Comparison of ENCODE assay signal across 18 cellular contexts in the genomic region with DNA sequence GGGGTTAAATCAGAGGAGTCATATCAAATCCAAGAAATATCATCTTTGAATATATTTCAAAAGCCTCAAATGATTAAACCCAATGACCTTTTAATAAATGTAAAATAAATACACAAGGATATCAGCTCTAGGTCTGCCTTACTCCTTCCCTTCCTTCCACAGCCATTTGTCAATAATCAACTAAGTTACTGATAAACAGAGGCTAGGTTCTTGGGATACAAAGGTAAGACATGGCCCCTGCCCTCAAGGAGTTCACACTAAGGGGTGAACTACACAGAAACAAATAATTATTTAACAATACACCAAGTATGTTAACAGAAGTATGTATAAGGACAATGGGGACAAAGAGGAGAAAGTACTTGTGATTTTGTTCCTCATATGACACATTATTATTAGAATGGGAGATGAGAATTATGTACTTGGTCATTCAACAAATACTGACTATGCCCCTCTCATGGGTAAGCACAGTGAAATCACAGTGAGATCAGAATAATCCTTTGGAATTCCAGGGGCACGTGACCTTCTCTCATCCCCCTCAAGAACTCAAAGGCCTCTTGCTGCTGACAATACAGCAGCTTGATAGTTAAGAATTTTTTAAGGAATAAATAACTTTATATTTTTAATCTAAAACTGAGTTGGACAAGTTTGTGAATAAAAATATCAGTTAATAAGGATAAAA. TPM values are rescaled to one million over a fixed set of nuclear protein-coding genes. Genes with fewer than 3 reads are reported as not detected.
DNase-seq lines count a peak whose midpoint lies in the region; ATAC-seq, FAIRE-seq and TF ChIP-seq lines count a peak whose summit lies in the region.
"Had no signal": no experiment of that assay in that cellular context is flagged by ENCODE, and none has a peak within 500 bp of the region (broad histone marks: within the 10 kb centered on the region; RNA-seq: fewer than 3 reads in every experiment).

No MANE protein-coding gene starts in this region.

- CTCF ChIA-PET in A549 (lab: Yijun Ruan, JAX) (no interaction called here), HepG2 (lab: Yijun Ruan, JAX; ENCODE audit: low intra/inter-chr PET ratio, low total read pairs) (no interaction called here)

- H3K14ac ChIP-seq in neuronal stem cell (ENCODE audit: low read length): no peak overlapping the region

- H3K9ac ChIP-seq in NT2/D1 (ENCODE audit: insufficient read length, low read depth) (no peak overlapping the region), HepG2 (ENCODE audit: insufficient read depth, low read depth, low read length) (no peak overlapping the region), neuronal stem cell (ENCODE audit: low read depth, low read length, poor library complexity) (no peak overlapping the region), smooth muscle cell (ENCODE audit: low read depth) (no peak overlapping the region)
- H3K9ac ChIP-seq: BLaER1 had no signal

- H3K79me2 ChIP-seq in HepG2 (ENCODE audit: insufficient read depth, low read length) (no peaks in the 10 kb centered on the region), smooth muscle cell (ENCODE audit: low read depth) (no peaks in the 10 kb centered on the region)

- ATAC-seq in A549 (peak; percentile 67 to 79; a peak in 5 of 6 replicates), HepG2 (no peak), T-helper 17 cell (no peak)

- H2BK12ac ChIP-seq in neuronal stem cell (ENCODE audit: low read length): no peak overlapping the region

- no peak overlapping the region for H2AFZ ChIP-seq in HepG2 (ENCODE audit: low read length)
- H2AFZ ChIP-seq in neuronal stem cell (ENCODE audit: low read length): no peak overlapping the region
- no peak overlapping the region for H2AFZ ChIP-seq in smooth muscle cell (ENCODE audit: low read depth)
- H2AFZ ChIP-seq: PC-9 had no signal

- no peak overlapping the region for H3K4me3 ChIP-seq in A549
- no peak overlapping the region for H3K4me3 ChIP-seq in NT2/D1 (ENCODE audit: insufficient read length, low read depth)
- H3K4me3 ChIP-seq in HepG2 (replicated peaks in 1 of 3; ENCODE audit: insufficient read depth in 1 of 3, low read depth in 2 of 3, low read length in 3 of 3): no peak overlapping the region
- H3K4me3 ChIP-seq in neuronal stem cell (ENCODE audit: low read length in 2 of 2): no peak overlapping the region
- H3K4me3 ChIP-seq in smooth muscle cell: no peak overlapping the region
- H3K4me3 ChIP-seq: BLaER1, PC-9 had no signal

- no peak overlapping the region for H3K4me3 Mint-ChIP-seq in T-helper 17 cell
- H3K4me3 Mint-ChIP-seq: CD8-positive, alpha-beta memory T cell had no signal

- H4K20me1 ChIP-seq in HepG2 (ENCODE audit: insufficient read depth, low read length) (no peaks in the 10 kb centered on the region), smooth muscle cell (ENCODE audit: low read depth) (no peaks in the 10 kb centered on the region)
- H4K20me1 ChIP-seq: BLaER1 had no signal

- no peak overlapping the region for H3K18ac ChIP-seq in neuronal stem cell (ENCODE audit: low read length)

- TF ChIP-seq POLR2A in A549 (IDR thresholded peaks at IDR 0.05; ENCODE audit: low read length) (no peak), HepG2 (IDR thresholded peaks at IDR 0.05; ENCODE audit: insufficient read depth in 1 of 2, low read depth in 2 of 2, low read length in 2 of 2) (no peak)

- TF ChIP-seq CTCF in A549 (IDR thresholded peaks at IDR 0.05) (no peak), HepG2 (CRISPR knock-in tag; IDR thresholded peaks at IDR 0.05) (no peak), smooth muscle cell (IDR thresholded peaks at IDR 0.05; ENCODE audit: borderline replicate concordance, insufficient read depth, poor library complexity, severe bottlenecking) (no peak)

- no peak overlapping the region for H2BK15ac ChIP-seq in neuronal stem cell (ENCODE audit: low read length)

- no peaks in the 10 kb centered on the region for H3K27me3 Mint-ChIP-seq in T-helper 17 cell
- H3K27me3 Mint-ChIP-seq: CD8-positive, alpha-beta memory T cell had no signal

- H3K27ac ChIP-seq in A549 (peak overlapping the region; percentile 89 to 95), HepG2 (ENCODE audit: extremely low read length, insufficient read depth, low read length) (peak overlapping the region; percentile 95), neuronal stem cell (replicated peaks; ENCODE audit: low read length) (no peak overlapping the region), smooth muscle cell (ENCODE audit: low read depth) (no peak overlapping the region)
- H3K27ac ChIP-seq: BLaER1, PC-9 had no signal

- BruUV-seq in HepG2 (replicated peaks; lab: Mats Ljungman, UMichigan): no TSS peak

- H3K27me3 ChIP-seq in NT2/D1 (ENCODE audit: insufficient read depth, insufficient read length) (no peaks in the 10 kb centered on the region), HepG2 (ENCODE audit: control insufficient read depth in 1 of 2, insufficient read depth in 2 of 2, low read length in 2 of 2) (no peaks in the 10 kb centered on the region), neuronal stem cell (ENCODE audit: control insufficient read depth in 3 of 3, insufficient read depth in 3 of 3, low read depth in 1 of 3, low read length in 3 of 3) (no peaks in the 10 kb centered on the region), smooth muscle cell (ENCODE audit: low read depth) (no peaks in the 10 kb centered on the region)
- H3K27me3 ChIP-seq: BLaER1 had no signal

- peak in 1 of 2 experiments; percentile 29; a peak in 1 of 5 replicates for TF ChIP-seq EP300 in A549 (IDR thresholded peaks at IDR 0.05)
- no peak for TF ChIP-seq EP300 in HepG2 (IDR thresholded peaks at IDR 0.05; ENCODE audit: low read depth in 2 of 2, low read length in 2 of 2)
- no peak for TF ChIP-seq EP300 in HepG2 (CRISPR knock-in tag; IDR thresholded peaks at IDR 0.05; ENCODE audit: borderline replicate concordance)

- DNase-seq in A549 (ENCODE audit: low read depth in 1 of 2, low spot score in 1 of 2) (peak; percentile 15 to 85), NT2/D1 (ENCODE audit: low read depth, low spot score) (peak; percentile 9), HepG2 (ENCODE audit: low spot score) (peak; percentile 20), neuronal stem cell (ENCODE audit: low spot score) (peak; percentile 9), A172 (ENCODE audit: low spot score) (no peak), T-helper 17 cell (no peak), smooth muscle cell (lab: John Stamatoyannopoulos, UW; ENCODE audit: unreplicated experiment) (no peak), T1000 (lab: John Stamatoyannopoulos, UW) (no peak)
- DNase-seq: CD8-positive, alpha-beta memory T cell; HCEC 1CT; KBM-7; NCI-H1105; NCI-H510A treated with DMSO at 0.1 percent for 48 hours; NCI-H774; PC-9 had no signal

- peaks cover 3% of the 10 kb centered on the region for H3K4me1 Mint-ChIP-seq in T-helper 17 cell
- H3K4me1 Mint-ChIP-seq: CD8-positive, alpha-beta memory T cell had no signal

- no peak overlapping the region for H2BK5ac ChIP-seq in neuronal stem cell (ENCODE audit: low read length)

- H2AK5ac ChIP-seq in neuronal stem cell (ENCODE audit: low read depth, low read length): no peak overlapping the region

- WGBS in A549 (ENCODE audit: missing lambda C conversion rate): 10% methylated on average over 1 of the region's 1 CpG
- 94% methylated on average over 1 of the region's 1 CpG for WGBS in HepG2 (ENCODE audit: low lambda C conversion rate)
- no CpG with 5 or more reads among the region's 1 CpG for WGBS in neuronal stem cell (ENCODE audit: extremely low coverage in 2 of 2, insufficient read length in 2 of 2, insufficient replicate concordance in 1 of 2), 2 donors
- WGBS in smooth muscle cell (ENCODE audit: low lambda C conversion rate): 67% methylated on average over 1 of the region's 1 CpG

- no peak overlapping the region for H3K23ac ChIP-seq in neuronal stem cell (ENCODE audit: low read depth, low read length, poor library complexity)

- peak overlapping the region; percentile 62 for H3K4me2 ChIP-seq in A549
- H3K4me2 ChIP-seq in HepG2 (ENCODE audit: low read depth, low read length): 0 out of 2 replicates have a peak overlapping the region, but pooled peaks have one; percentile 68
- H3K4me2 ChIP-seq in neuronal stem cell (ENCODE audit: insufficient read depth, low read length, poor library complexity, severe bottlenecking): no peak overlapping the region
- no peak overlapping the region for H3K4me2 ChIP-seq in smooth muscle cell
- H3K4me2 ChIP-seq: BLaER1, PC-9 had no signal

- in situ Hi-C loops in HepG2 (cut with HindIII; ENCODE audit: extremely low pct_ligation_motif_present, low pct_unique_long_range_greater_than_20kb): no loop called here

- no peak overlapping the region for H4K91ac ChIP-seq in neuronal stem cell (ENCODE audit: low read depth, low read length, poor library complexity)

- no peaks in the 10 kb centered on the region for H3K36me3 ChIP-seq in NT2/D1 (ENCODE audit: insufficient read depth, insufficient read length, low read length)
- H3K36me3 ChIP-seq in HepG2 (replicated peaks in 1 of 2; ENCODE audit: control insufficient read depth in 1 of 2, insufficient read depth in 2 of 2, low read length in 2 of 2): no peaks in the 10 kb centered on the region
- H3K36me3 ChIP-seq in neuronal stem cell (replicated peaks in 1 of 2; ENCODE audit: control insufficient read depth in 2 of 2, insufficient read depth in 2 of 2, low read length in 2 of 2): no peaks in the 10 kb centered on the region
- no peaks in the 10 kb centered on the region for H3K36me3 ChIP-seq in smooth muscle cell (ENCODE audit: low read depth)
- H3K36me3 ChIP-seq: BLaER1 had no signal

- TF ChIP-seq RAD21 in A549 (conservative IDR thresholded peaks at IDR 0.05 in 1 of 2, IDR thresholded peaks at IDR 0.05 in 1 of 2) (no peak; a peak in 2 of 5 replicates), HepG2 (CRISPR knock-in tag; IDR thresholded peaks at IDR 0.05) (no peak)

- H3F3A ChIP-seq in smooth muscle cell (ENCODE audit: low read depth): no peaks in the 10 kb centered on the region

- no peak overlapping the region for H2BK120ac ChIP-seq in neuronal stem cell (ENCODE audit: low read depth, low read length)

- H3K4me1 ChIP-seq in A549: peaks cover 62% of the 10 kb centered on the region
- no peaks in the 10 kb centered on the region for H3K4me1 ChIP-seq in NT2/D1 (ENCODE audit: insufficient read depth, insufficient read length)
- H3K4me1 ChIP-seq in HepG2 (ENCODE audit: insufficient read depth, low read length): peaks cover 96% of the 10 kb centered on the region
- peaks cover 0 to 4% of the 10 kb centered on the region in 2 donors for H3K4me1 ChIP-seq in neuronal stem cell (ENCODE audit: control insufficient read depth in 2 of 2, insufficient read depth in 1 of 2, low read depth in 1 of 2, low read length in 2 of 2)
- H3K4me1 ChIP-seq in smooth muscle cell (ENCODE audit: low read depth): no peaks in the 10 kb centered on the region
- H3K4me1 ChIP-seq: BLaER1 had no signal

- no peaks in the 10 kb centered on the region for H3K79me1 ChIP-seq in neuronal stem cell (ENCODE audit: low read depth, low read length)

- H3K36me3 Mint-ChIP-seq in T-helper 17 cell (ENCODE audit: low read depth): no peaks in the 10 kb centered on the region

- H3K27ac Mint-ChIP-seq in T-helper 17 cell: no peak overlapping the region
- H3K27ac Mint-ChIP-seq: CD8-positive, alpha-beta memory T cell had no signal

- intact Hi-C loops in HepG2 (cut with micrococcal nuclease; ENCODE audit: unreplicated experiment): loop anchor here (5.0 kb wide), 2 partner anchors 106 to 201 kb away; no protein-coding TSS in a partner anchor

- POLR2A ChIA-PET in A549 (lab: Yijun Ruan, JAX) (no interaction called here), HepG2 (lab: Yijun Ruan, JAX) (interaction anchor here (2.4 to 3.9 kb wide), 2 partner anchors 31 to 38 kb away, joined by 16 to 25 read pairs; no protein-coding TSS in a partner anchor)

- H4K8ac ChIP-seq in neuronal stem cell (ENCODE audit: low read depth, low read length): no peak overlapping the region

- no peak overlapping the region for H3K4ac ChIP-seq in neuronal stem cell (ENCODE audit: low read length)

- H3K9me3 ChIP-seq in A549 (0 out of 3 replicates have a peak, but pooled peaks cover 2% of the 10 kb centered on the region), NT2/D1 (ENCODE audit: insufficient read depth, low read length) (no peaks in the 10 kb centered on the region), HepG2 (ENCODE audit: low read length) (no peaks in the 10 kb centered on the region), neuronal stem cell (replicated peaks in 1 of 2; ENCODE audit: control insufficient read depth in 2 of 2, insufficient read depth in 1 of 2, low read depth in 1 of 2, low read length in 2 of 2) (no peaks in the 10 kb centered on the region), T-helper 17 cell (ENCODE audit: control insufficient read depth, low read length, poor library complexity, severe bottlenecking) (no peaks in the 10 kb centered on the region), smooth muscle cell (replicated peaks; ENCODE audit: low read depth) (no peaks in the 10 kb centered on the region)
- H3K9me3 ChIP-seq: BLaER1 had no signal

- FAIRE-seq in A549 (lab: Jason Lieb, UNC) (peak; percentile 18), HepG2 (lab: Jason Lieb, UNC) (no peak)
- FAIRE-seq: A204.1, G401.6 had no signal

RNA-seq across cellular contexts. Expression of a gene that starts 40.2 kb away (rescaled TPM):
- polyA plus RNA-seq in A549 (2011; rRNA removed): 323 and 377 TPM in 2 replicates
- polyA plus RNA-seq in A549 (2012; cell fraction: cytosol; rRNA removed): 74.7 and 88.8 TPM in 2 replicates
- 51.7 and 61.3 TPM in 2 replicates for polyA plus RNA-seq in A549 (2012; cell fraction: nucleus; rRNA removed)
- 215 to 313 TPM (median 303 TPM) in 3 replicates for polyA plus RNA-seq in A549 (2017; fragmentation: RNase III; extraction: RNeasy Plus Mini Kit Qiagen cat#74134 plus additional on column Dnase treatment)
- polyA minus RNA-seq in A549 (2011; rRNA and poly(A)+ RNA removed): 112 and 115 TPM in 2 replicates
- total RNA-seq in HepG2 (2016; rRNA removed; fragmentation: Illumina TruSeq; extraction: Trizol): 89.8 and 135 TPM in 2 replicates
- total RNA-seq in HepG2 (2016; cell fraction: cytosol; rRNA removed; fragmentation: Illumina TruSeq; extraction: Trizol; ENCODE audit: low read depth): 15.3 and 17.7 TPM in 2 replicates
- 83.4 and 139 TPM in 2 replicates for total RNA-seq in HepG2 (2016; cell fraction: insoluble cytoplasmic fraction; rRNA removed; fragmentation: Illumina TruSeq; extraction: Trizol)
- total RNA-seq in HepG2 (2016; cell fraction: membrane; rRNA removed; fragmentation: Illumina TruSeq; extraction: Trizol): 47.8 and 51.7 TPM in 2 replicates
- 170 and 186 TPM in 2 replicates for total RNA-seq in HepG2 (2016; cell fraction: nucleus; rRNA removed; fragmentation: Illumina TruSeq; extraction: Trizol)
- 134 TPM in 2 replicates for polyA plus RNA-seq in HepG2 (2011; rRNA removed)
- polyA plus RNA-seq in HepG2 (2011; cell fraction: cytosol; rRNA removed): 63.8 and 107 TPM in 2 replicates
- polyA plus RNA-seq in HepG2 (2011; cell fraction: nucleus; rRNA removed): 45.7 and 54.4 TPM in 2 replicates
- 194 and 216 TPM in 2 replicates for polyA plus RNA-seq in HepG2 (2012)
- 12.7 and 13.7 TPM in 2 replicates for polyA plus RNA-seq in HepG2 (2016; cell fraction: cytosol; fragmentation: Illumina TruSeq; extraction: Trizol; ENCODE audit: low read depth)
- polyA plus RNA-seq in HepG2 (2016; cell fraction: insoluble cytoplasmic fraction; fragmentation: Illumina TruSeq; extraction: Trizol; ENCODE audit: low read depth): 116 and 118 TPM in 2 replicates
- polyA plus RNA-seq in HepG2 (2016; cell fraction: membrane; fragmentation: Illumina TruSeq; extraction: Trizol; ENCODE audit: low read depth): 31.8 and 33.5 TPM in 2 replicates
- 298 and 311 TPM in 2 replicates for polyA plus RNA-seq in HepG2 (2016; cell fraction: nucleus; fragmentation: Illumina TruSeq; extraction: Trizol; ENCODE audit: insufficient read depth, low read depth)
- polyA minus RNA-seq in HepG2 (2011; rRNA and poly(A)+ RNA removed; ENCODE audit: low replicate concordance): 26.2 and 55.9 TPM in 2 replicates
- 118 and 143 TPM in 2 replicates for polyA minus RNA-seq in HepG2 (2011; cell fraction: cytosol; rRNA and poly(A)+ RNA removed)
- polyA minus RNA-seq in HepG2 (2011; cell fraction: nucleus; rRNA and poly(A)+ RNA removed): 93.7 and 117 TPM in 2 replicates
- polyA plus RNA-seq in neuronal stem cell (2013, experiment 1 of 2): 33.8 TPM
- 36.7 TPM for polyA plus RNA-seq in neuronal stem cell (2013, experiment 2 of 2)
- 44.8 and 60.1 TPM in 2 replicates for total RNA-seq in A172 (2014; rRNA removed; shearing (Covaris generic))
- 1 to 10 TPM; 3.5 to 7.1 TPM for total RNA-seq in T-helper 17 cell
- 347 and 400 TPM in 2 replicates for total RNA-seq in smooth muscle cell
- polyA plus RNA-seq in smooth muscle cell: 140 and 144 TPM in 2 replicates

Comparison
In these comparisons a context has a peak if more than half of its experiments do, and no peak if none do; other contexts are left out.
1. ATAC-seq: peak in A549 (2 of 2); none in HepG2 (single experiment) and T-helper 17 cell (single experiment).
2. DNase-seq: peak in A549 (2 of 2), NT2/D1 (single experiment), HepG2 (single experiment) and neuronal stem cell (single experiment); none in A172 (single experiment), T-helper 17 cell (0 of 3), smooth muscle cell (single experiment) and T1000 (single experiment).
3. H3K27ac ChIP-seq: peak in A549 (2 of 2) and HepG2 (single experiment); none in neuronal stem cell (single experiment) and smooth muscle cell (single experiment).
4. H3K4me2 ChIP-seq: peak in A549 (single experiment) and HepG2 (single experiment); none in neuronal stem cell (single experiment) and smooth muscle cell (single experiment).